In the genomic region with DNA sequence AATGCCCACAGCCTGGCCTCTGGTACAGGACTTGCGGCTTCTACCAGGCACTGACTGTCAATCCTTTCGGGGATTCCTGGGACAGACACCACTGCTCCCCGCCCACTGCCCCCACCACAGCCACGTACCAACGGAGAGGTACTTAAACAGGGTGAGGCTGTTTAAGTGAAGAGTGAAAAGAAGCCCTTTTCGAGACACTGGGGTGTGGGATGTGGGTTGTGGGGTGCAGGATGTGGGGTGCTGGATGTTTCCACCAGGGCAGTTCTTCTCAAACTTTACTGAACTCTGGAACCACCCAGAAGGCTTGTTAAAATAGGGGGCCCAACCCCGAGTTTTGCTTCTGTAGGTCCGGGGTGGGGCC, we compare ENCODE assay signal across 2 cellular contexts.
TF ChIP-seq lines count a peak whose summit lies in the region.

No MANE protein-coding gene starts in this region.

TF ChIP-seq in SK-N-SH, 30 proteins besides CTCF, POLR2A, EP300 and RAD21 (continued from another document):
- TF ChIP-seq, protein P1, sequence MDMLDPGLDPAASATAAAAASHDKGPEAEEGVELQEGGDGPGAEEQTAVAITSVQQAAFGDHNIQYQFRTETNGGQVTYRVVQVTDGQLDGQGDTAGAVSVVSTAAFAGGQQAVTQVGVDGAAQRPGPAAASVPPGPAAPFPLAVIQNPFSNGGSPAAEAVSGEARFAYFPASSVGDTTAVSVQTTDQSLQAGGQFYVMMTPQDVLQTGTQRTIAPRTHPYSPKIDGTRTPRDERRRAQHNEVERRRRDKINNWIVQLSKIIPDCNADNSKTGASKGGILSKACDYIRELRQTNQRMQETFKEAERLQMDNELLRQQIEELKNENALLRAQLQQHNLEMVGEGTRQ (IDR thresholded peaks at IDR 0.05; ENCODE audit: borderline replicate concordance, low read depth, low read length) = no peak
- TF ChIP-seq ELF1 (IDR thresholded peaks at IDR 0.05) = no peak
- no peak for TF ChIP-seq TEAD4 (IDR thresholded peaks at IDR 0.05; ENCODE audit: borderline replicate concordance, insufficient read depth)
- no peak for TF ChIP-seq FOXM1 (IDR thresholded peaks at IDR 0.05; ENCODE audit: low read depth)
- TF ChIP-seq CHD2 (IDR thresholded peaks at IDR 0.05; ENCODE audit: low read length, partially characterized antibody) = no peak
- TF ChIP-seq FOSL2 (IDR thresholded peaks at IDR 0.05; ENCODE audit: borderline replicate concordance, low read depth) = no peak
- no peak for TF ChIP-seq MXI1 (IDR thresholded peaks at IDR 0.05; ENCODE audit: low read depth, low read length)
- no peak for TF ChIP-seq TAF1 (IDR thresholded peaks at IDR 0.05; ENCODE audit: borderline replicate concordance, low read depth, low read length)

TF ChIP-seq in SK-N-SH treated with all-trans-retinoic acid at 6 μM for 48 hours, 23 proteins besides CTCF, POLR2A, EP300 and RAD21 (continued from another document):
- TF ChIP-seq, protein P2, sequence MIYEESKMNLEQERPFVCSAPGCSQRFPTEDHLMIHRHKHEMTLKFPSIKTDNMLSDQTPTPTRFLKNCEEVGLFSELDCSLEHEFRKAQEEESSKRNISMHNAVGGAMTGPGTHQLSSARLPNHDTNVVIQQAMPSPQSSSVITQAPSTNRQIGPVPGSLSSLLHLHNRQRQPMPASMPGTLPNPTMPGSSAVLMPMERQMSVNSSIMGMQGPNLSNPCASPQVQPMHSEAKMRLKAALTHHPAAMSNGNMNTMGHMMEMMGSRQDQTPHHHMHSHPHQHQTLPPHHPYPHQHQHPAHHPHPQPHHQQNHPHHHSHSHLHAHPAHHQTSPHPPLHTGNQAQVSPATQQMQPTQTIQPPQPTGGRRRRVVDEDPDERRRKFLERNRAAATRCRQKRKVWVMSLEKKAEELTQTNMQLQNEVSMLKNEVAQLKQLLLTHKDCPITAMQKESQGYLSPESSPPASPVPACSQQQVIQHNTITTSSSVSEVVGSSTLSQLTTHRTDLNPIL (CRISPR knock-in tag; IDR thresholded peaks at IDR 0.05; ENCODE audit: low read depth) = no peak
TF ChIP-seq in SK-N-SH treated with all-trans-retinoic acid at 6 μM for 48 hours: peak in this region for 0.
